Comparison of ENCODE assay signal across 8 cellular contexts in the genomic region with DNA sequence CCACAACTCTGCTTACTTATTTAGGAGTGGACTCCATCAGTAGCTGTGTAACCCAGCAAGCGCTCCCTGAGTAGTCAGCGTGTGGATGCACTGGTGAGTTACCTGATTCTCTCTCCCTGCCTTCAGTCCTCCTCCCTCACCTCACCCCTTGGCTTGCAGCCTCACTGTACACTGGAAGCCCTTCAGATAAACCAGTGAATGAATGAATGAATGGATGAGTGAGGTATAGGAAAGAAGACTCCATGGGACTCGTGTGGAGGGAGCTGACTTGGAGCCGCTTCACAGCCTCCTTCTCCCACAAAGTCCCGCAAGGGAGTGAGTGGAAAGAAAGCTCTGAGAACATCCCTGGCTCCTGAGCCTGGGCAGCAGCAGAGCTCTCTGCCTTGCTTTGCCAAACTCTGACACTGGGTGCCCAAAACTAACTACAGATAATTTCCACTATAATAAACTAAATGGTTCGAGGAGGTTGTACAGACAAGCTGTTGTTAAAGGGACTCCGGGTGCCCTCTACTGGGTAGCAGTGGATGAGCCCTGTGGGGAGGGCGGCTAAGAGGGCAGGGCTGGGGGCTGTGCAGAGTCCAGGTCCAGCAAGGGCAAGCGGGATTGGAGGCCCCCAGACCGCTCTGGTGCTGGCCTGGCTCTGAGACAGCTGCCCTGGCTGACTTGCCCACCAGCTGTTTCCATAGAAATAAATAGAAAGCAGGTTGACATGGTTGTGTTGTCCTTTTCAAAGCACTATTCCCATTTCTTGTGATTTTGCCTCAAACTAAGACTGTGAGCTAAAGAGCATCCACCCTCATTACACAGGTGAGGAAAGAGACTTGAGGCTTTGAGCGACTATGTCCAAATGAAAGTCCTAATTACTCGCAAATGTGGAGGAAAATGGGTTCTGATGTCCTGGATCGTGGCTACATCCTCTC.
DNase-seq lines count a peak whose midpoint lies in the region; ATAC-seq and TF ChIP-seq lines count a peak whose summit lies in the region.

No MANE protein-coding gene starts in this region.

- TF ChIP-seq CTCF in right atrium auricular region (IDR thresholded peaks at IDR 0.05) (peak in 1 of 2 donors; percentile 69), choroid plexus epithelial cell (conservative IDR thresholded peaks at IDR 0.05; ENCODE audit: low read depth, low read length) (peak; percentile 90), mucosa of descending colon (IDR thresholded peaks at IDR 0.05) (no peak)

- ATAC-seq in Right ventricle myocardium inferior (no peak), mucosa of descending colon (peak; percentile 35), HG03139 (IDR thresholded peaks at IDR 0.05; ENCODE audit: unreplicated experiment) (no peak)

- H3K4me1 ChIP-seq in right atrium auricular region, result no peaks in the 10 kb centered on the region
- no peaks in the 10 kb centered on the region for H3K4me1 ChIP-seq in mucosa of descending colon (ENCODE audit: low read depth)

- H3K36me3 ChIP-seq in right atrium auricular region (no peaks in the 10 kb centered on the region), mucosa of descending colon (ENCODE audit: low read depth) (no peaks in the 10 kb centered on the region)

- no peaks in the 10 kb centered on the region for H3K27me3 ChIP-seq in right atrium auricular region

- intact Hi-C loops in Right ventricle myocardium inferior (cut with DNase I) (loop anchor here (10.0 kb wide), 1 partner anchor 627 kb away; no protein-coding TSS in a partner anchor), mucosa of descending colon (cut with DNase I, micrococcal nuclease) (no loop called here)

- H3K9me3 ChIP-seq in right atrium auricular region (no peaks in the 10 kb centered on the region), mucosa of descending colon (no peaks in the 10 kb centered on the region)

- DNase-seq in Right ventricle myocardium inferior (ENCODE audit: missing footprints), result peak; percentile 56
- DNase-seq in right atrium auricular region (ENCODE audit: low spot score), result no peak
- DNase-seq in NCI-H69 (lab: John Stamatoyannopoulos, UW), result peak; percentile 62
- DNase-seq in choroid plexus epithelial cell (ENCODE audit: low read depth), result peak; percentile 72
- DNase-seq in mucosa of descending colon, result peak in 1 of 3 donors; percentile 20
- no peak for DNase-seq in COLO829 (ENCODE audit: low spot score)
- no peak for DNase-seq in foreskin melanocyte

- no peak overlapping the region for H3K27ac ChIP-seq in right atrium auricular region

- H3K4me3 ChIP-seq in right atrium auricular region, result no peak overlapping the region
- H3K4me3 ChIP-seq in choroid plexus epithelial cell (ENCODE audit: low read depth, low read length), result no peak overlapping the region
- no peak overlapping the region for H3K4me3 ChIP-seq in mucosa of descending colon

Comparison
In these comparisons a context has a peak if more than half of its experiments do, and no peak if none do; other contexts are left out.
1. DNase-seq: peak in Right ventricle myocardium inferior (single experiment), NCI-H69 (single experiment) and choroid plexus epithelial cell (single experiment); none in right atrium auricular region (single experiment), COLO829 (single experiment) and foreskin melanocyte (single experiment).